In genomic region chrX:132216806-132217202, GRCh38 we compare ENCODE assay signal across 8 cellular contexts. TPM values are rescaled to one million over a fixed set of nuclear protein-coding genes. Genes with fewer than 3 reads are reported as not detected.
A peak's percentile ranks its signal among the peaks of the same experiment; 100 is the strongest.
DNase-seq lines count a peak whose midpoint lies in the region; ATAC-seq, FAIRE-seq and TF ChIP-seq lines count a peak whose summit lies in the region.

No MANE protein-coding gene starts in this region.

- H3K9me3 ChIP-seq in NT2/D1 (ENCODE audit: insufficient read depth, low read length) (no peaks in the 10 kb centered on the region), vagina (no peaks in the 10 kb centered on the region)

- no peak for TF ChIP-seq POLR2A in vagina (IDR thresholded peaks at IDR 0.05)

- H3K23ac ChIP-seq in mesendoderm (ENCODE audit: low read length) = no peak overlapping the region

- no peaks in the 10 kb centered on the region for H3K79me1 ChIP-seq in mesendoderm (ENCODE audit: low read length)

- no peak overlapping the region for H2BK120ac ChIP-seq in mesendoderm (ENCODE audit: low read depth, low read length)

- peak overlapping the region; percentile 88 for H3K56ac ChIP-seq in mesendoderm (ENCODE audit: low read length)

- peak overlapping the region; percentile 48 for H3K4me2 ChIP-seq in mesendoderm (ENCODE audit: low read length)

- ATAC-seq in GM21526 (IDR thresholded peaks at IDR 0.05; ENCODE audit: low FRiP score, unreplicated experiment) = peak; percentile 7

- no peaks in the 10 kb centered on the region for H3K4me1 ChIP-seq in NT2/D1 (ENCODE audit: insufficient read depth, insufficient read length)
- no peaks in the 10 kb centered on the region for H3K4me1 ChIP-seq in mesendoderm (ENCODE audit: control insufficient read depth, low read depth, low read length)
- H3K4me1 ChIP-seq in vagina = peaks cover 17% of the 10 kb centered on the region

- H4K8ac ChIP-seq in mesendoderm (ENCODE audit: low read depth, low read length) = no peak overlapping the region

- H3K4me3 ChIP-seq in NT2/D1 (ENCODE audit: insufficient read length, low read depth) = peak overlapping the region; percentile 63
- peak overlapping the region; percentile 66 for H3K4me3 ChIP-seq in bronchial epithelial cell (ENCODE audit: low read depth, low read length)
- peak overlapping the region; percentile 79 for H3K4me3 ChIP-seq in mesendoderm (ENCODE audit: low read length)
- H3K4me3 ChIP-seq in vagina = peak overlapping the region; percentile 67 to 70

- DNase-seq in CD1c-positive myeloid dendritic cell (ENCODE audit: extremely low spot score) (peak; percentile 48), NT2/D1 (ENCODE audit: low read depth, low spot score) (no peak), bronchial epithelial cell (ENCODE audit: low read depth) (peak; percentile 61), mesendoderm (no peak), vagina (ENCODE audit: extremely low spot score in 2 of 2) (no peak), cerebellar cortex (ENCODE audit: low spot score) (no peak), NCI-H748 (lab: John Stamatoyannopoulos, UW; ENCODE audit: unreplicated experiment) (no peak)

- H3K27ac ChIP-seq in mesendoderm (ENCODE audit: low read depth, low read length) = no peak overlapping the region
- H3K27ac ChIP-seq in vagina = peak overlapping the region; percentile 93

- FAIRE-seq in bronchial epithelial cell (lab: Jason Lieb, UNC) = no peak

- peak overlapping the region; percentile 70 for H3K9ac ChIP-seq in NT2/D1 (ENCODE audit: insufficient read length, low read depth)
- peak overlapping the region; percentile 82 for H3K9ac ChIP-seq in mesendoderm (ENCODE audit: low read length)

- peak overlapping the region; percentile 75 for H3K18ac ChIP-seq in mesendoderm (ENCODE audit: low read length)

- H2AK5ac ChIP-seq in mesendoderm (ENCODE audit: low read length) = no peak overlapping the region

- no peak for TF ChIP-seq CTCF in bronchial epithelial cell (IDR thresholded peaks at IDR 0.05; ENCODE audit: insufficient read depth, low read length, severe bottlenecking)
- TF ChIP-seq CTCF in vagina (IDR thresholded peaks at IDR 0.05) = no peak

- peaks cover 10% of the 10 kb centered on the region for H3K79me2 ChIP-seq in mesendoderm (ENCODE audit: control insufficient read depth, insufficient read depth, low read length)

- H4K5ac ChIP-seq in mesendoderm (ENCODE audit: low read length) = no peak overlapping the region

- WGBS in mesendoderm (ENCODE audit: extremely low coverage, insufficient coverage, low lambda C conversion rate) = no CpG with 5 or more reads among the region's 11 CpGs

- no peak overlapping the region for H2BK5ac ChIP-seq in mesendoderm (ENCODE audit: low read length)

- H3K36me3 ChIP-seq in NT2/D1 (ENCODE audit: insufficient read depth, insufficient read length, low read length) (peaks cover 6% of the 10 kb centered on the region), bronchial epithelial cell (ENCODE audit: control insufficient read depth, insufficient read depth, low read length) (peaks cover 3% of the 10 kb centered on the region), mesendoderm (ENCODE audit: control insufficient read depth, insufficient read depth, low read length) (no peaks in the 10 kb centered on the region), vagina (no peaks in the 10 kb centered on the region)

- intact Hi-C loops in vagina (cut with DNase I) = no loop called here

- H3K4ac ChIP-seq in mesendoderm (ENCODE audit: low read depth, low read length) = no peak overlapping the region

- no peaks in the 10 kb centered on the region for H3K27me3 ChIP-seq in NT2/D1 (ENCODE audit: insufficient read depth, insufficient read length)
- no peaks in the 10 kb centered on the region for H3K27me3 ChIP-seq in bronchial epithelial cell (ENCODE audit: control insufficient read depth, insufficient read depth, low read length)
- H3K27me3 ChIP-seq in mesendoderm (ENCODE audit: insufficient read depth, low read length, poor library complexity) = no peaks in the 10 kb centered on the region
- no peaks in the 10 kb centered on the region for H3K27me3 ChIP-seq in vagina

- no peak overlapping the region for H2BK15ac ChIP-seq in mesendoderm (replicated peaks; ENCODE audit: low read depth)

RNA-seq across cellular contexts. Expression of gene RAP2C, which starts 2.4 kb away (rescaled TPM):
- total RNA-seq in bronchial epithelial cell = 27.9 and 29.4 TPM in 2 replicates
- 17.2 TPM for polyA plus RNA-seq in mesendoderm (2013, experiment 1 of 2)
- 17.2 TPM for polyA plus RNA-seq in mesendoderm (2013, experiment 2 of 2)
- 11.8 TPM for total RNA-seq in vagina

Comparison
In these comparisons a context has a peak if more than half of its experiments do, and no peak if none do; other contexts are left out.
1. DNase-seq: peak in CD1c-positive myeloid dendritic cell (single experiment) and bronchial epithelial cell (single experiment); none in NT2/D1 (single experiment), mesendoderm (single experiment), vagina (0 of 2), cerebellar cortex (single experiment) and NCI-H748 (single experiment).
2. Peak in every context shown above with its lines, with median percentiles within 50 percentile points of each other: H3K4me3 ChIP-seq.